ENCODE assay signal across 3 cellular contexts in genomic region chr1:221515496-221515895, GRCh38.
"Had no signal": no experiment of that assay in that cellular context is flagged by ENCODE, and none has a peak within 500 bp of the region (broad histone marks: within the 10 kb centered on the region; RNA-seq: fewer than 3 reads in every experiment).

No MANE protein-coding gene starts in this region.

- ATAC-seq: GM12878 had no signal

- H3K4me3 ChIP-seq: GM12878 had no signal

- DNase-seq: GDM1, GF-D8 had no signal
